8 cellular contexts compared by ENCODE assay signal in the genomic region with DNA sequence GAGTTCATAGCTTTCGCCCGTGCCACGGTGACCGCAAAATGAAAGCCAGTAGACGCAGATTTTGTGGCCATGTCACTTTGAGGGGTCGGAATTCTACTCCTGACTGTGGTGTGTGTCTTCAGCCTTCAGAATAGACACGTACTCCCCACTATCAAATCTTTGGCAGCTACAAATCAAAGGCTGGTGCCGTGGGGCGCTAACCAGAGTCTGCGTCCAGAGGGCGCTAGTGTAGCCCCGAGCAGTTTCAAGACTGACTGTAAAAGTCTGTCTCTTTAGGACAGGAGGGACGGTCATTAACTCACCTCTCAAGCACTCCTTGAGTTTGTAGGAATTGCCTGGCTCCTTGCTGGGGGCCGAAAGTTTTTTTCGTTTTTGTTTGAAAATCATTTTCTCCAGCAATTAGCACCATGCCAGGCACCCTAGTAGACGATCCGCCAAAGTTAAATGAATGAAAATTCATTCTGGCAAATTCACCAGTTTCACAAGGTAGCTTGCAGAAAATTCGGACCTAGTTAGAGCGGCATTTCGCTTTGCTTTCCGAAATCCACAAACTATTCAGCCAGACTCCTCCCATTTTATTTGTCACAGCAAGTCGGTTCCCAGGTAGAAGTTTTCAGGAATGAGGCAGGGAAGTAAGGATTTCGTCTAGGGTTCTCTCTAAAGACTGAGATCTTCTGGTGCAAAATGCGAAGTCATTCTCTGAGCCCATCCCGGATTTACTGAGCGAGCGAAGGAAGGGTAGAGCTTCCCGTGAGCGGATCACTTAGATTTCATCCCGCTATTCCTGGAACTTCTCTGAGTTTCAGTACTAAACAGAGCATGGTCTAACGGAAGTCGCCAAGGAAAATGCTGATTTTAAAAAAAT. TPM values are rescaled to one million over a fixed set of nuclear protein-coding genes. Genes with fewer than 3 reads are reported as not detected.
DNase-seq lines count a peak whose midpoint lies in the region; ATAC-seq and TF ChIP-seq lines count a peak whose summit lies in the region.

No MANE protein-coding gene starts in this region.

- 3 to 6% methylated on average over 32 of the region's 32 CpGs for WGBS in lung, 2 donors

- H3K9me3 ChIP-seq in lung (ENCODE audit: control insufficient read depth in 2 of 2, insufficient read depth in 1 of 2, low read length in 1 of 2) = peaks cover 0 to 4% of the 10 kb centered on the region in 2 donors

- peak; percentile 47 for ATAC-seq in GM18511 (IDR thresholded peaks at IDR 0.05; ENCODE audit: unreplicated experiment)
- ATAC-seq in lung (ENCODE audit: insufficient read depth, low FRiP score) = peak; percentile 35

- peaks cover 0 to 19% of the 10 kb centered on the region in 2 donors for H3K4me1 ChIP-seq in lung (ENCODE audit: control insufficient read depth in 2 of 2, insufficient read depth in 2 of 2, low read length in 2 of 2)

- peaks cover 6% of the 10 kb centered on the region for H3K27me3 ChIP-seq in lung (ENCODE audit: control insufficient read depth, insufficient read depth)

- H3K36me3 ChIP-seq in lung (ENCODE audit: control insufficient read depth in 2 of 2, insufficient read depth in 2 of 2, low read length in 2 of 2) = no peaks in the 10 kb centered on the region

- no peak overlapping the region for H3K27ac ChIP-seq in lung (ENCODE audit: low read depth in 1 of 2, low read length in 1 of 2)

- H3K4me3 ChIP-seq in choroid plexus epithelial cell (ENCODE audit: low read depth, low read length) = no peak overlapping the region
- no peak overlapping the region for H3K4me3 ChIP-seq in lung

- DNase-seq in HT1080 (ENCODE audit: low read depth) = peak; percentile 29
- DNase-seq in activated CD4-positive, CD25-positive, alpha-beta regulatory T cell (lab: John Stamatoyannopoulos, UW) = peak in 3 of 4 experiments; percentile 10 to 25 (median 21)
- peak; percentile 48 for DNase-seq in choroid plexus epithelial cell (ENCODE audit: low read depth)
- DNase-seq in lung (ENCODE audit: low spot score) = no peak
- peak; percentile 25 for DNase-seq in stimulated activated CD8-positive, alpha-beta memory T cell treated with anti-CD3 and anti-CD28 coated beads, Interleukin-7, amount 100 ng/mL, for 24 hours (ENCODE audit: low read depth)
- DNase-seq in NCI-H2029 treated with DMSO at 0.1 percent for 48 hours (lab: John Stamatoyannopoulos, UW) = no peak
- DNase-seq in NCI-H69 (lab: John Stamatoyannopoulos, UW) = no peak

- TF ChIP-seq CTCF in choroid plexus epithelial cell (conservative IDR thresholded peaks at IDR 0.05; ENCODE audit: low read depth, low read length) (peak; percentile 74), lung (IDR thresholded peaks at IDR 0.05; ENCODE audit: control extremely low read depth, extremely low read depth) (peak; percentile 17)

RNA-seq across cellular contexts. Expression of a gene that starts 2.8 kb away (rescaled TPM):
- not detected in 2 replicates for total RNA-seq in HT1080 (2014; rRNA removed; shearing (Covaris generic))
- polyA plus RNA-seq in HT1080 (2015; cell fraction: cytosol; rRNA removed) = not detected in 2 replicates
- not detected in 2 replicates for polyA plus RNA-seq in HT1080 (2015; cell fraction: nucleus; rRNA removed)
- 1 to 10 TPM; 3.4 to 8.4 TPM for total RNA-seq in lung
- polyA plus RNA-seq in lung = 1 to 10 TPM; 3.0 to 6.2 TPM

Comparison
In these comparisons a context has a peak if more than half of its experiments do, and no peak if none do; other contexts are left out.
1. DNase-seq: peak in HT1080 (single experiment), activated CD4-positive, CD25-positive, alpha-beta regulatory T cell (3 of 4), choroid plexus epithelial cell (single experiment) and stimulated activated CD8-positive, alpha-beta memory T cell treated with anti-CD3 and anti-CD28 coated beads, Interleukin-7, amount 100 ng/mL, for 24 hours (single experiment); none in lung (single experiment), NCI-H2029 treated with DMSO at 0.1 percent for 48 hours (single experiment) and NCI-H69 (single experiment).